Comparison of ENCODE assay signal across 2 cellular contexts in genomic region chr12:31715283-31715825, GRCh38.
TF ChIP-seq lines count a peak whose summit lies in the region.

No MANE protein-coding gene starts in this region.

TF ChIP-seq in K562, 482 proteins besides CTCF, POLR2A, EP300 and RAD21 (continued from another document and continues in another):
- TF ChIP-seq GTF2F1 (IDR thresholded peaks at IDR 0.05; ENCODE audit: low read depth, low read length) (no peak), TAF9B (IDR thresholded peaks at IDR 0.05; ENCODE audit: partially characterized antibody) (peak; percentile 88), HNRNPL (IDR thresholded peaks at IDR 0.05; ENCODE audit: low read depth, low read length) (no peak), LCOR (CRISPR knock-in tag; IDR thresholded peaks at IDR 0.05) (no peak), ZBED1 (IDR thresholded peaks at IDR 0.05) (peak; percentile 62; the same call in 1 of the 2 replicates), NFIC (IDR thresholded peaks at IDR 0.05) (peak; percentile 46; the same call in 1 of the 2 replicates), ZNF551 (CRISPR knock-in tag; IDR thresholded peaks at IDR 0.05) (no peak), IRF2 (CRISPR knock-in tag; IDR thresholded peaks at IDR 0.05) (no peak), RHOXF2B (CRISPR knock-in tag; conservative IDR thresholded peaks at IDR 0.05) (no peak), USF1 (CRISPR knock-in tag; IDR thresholded peaks at IDR 0.05) (no peak), ETV6 (IDR thresholded peaks at IDR 0.05; ENCODE audit: borderline replicate concordance in 1 of 2, low read depth in 2 of 2, low read length in 1 of 2) (peak in 1 of 2 experiments; percentile 55; a peak in 1 of 4 replicates), ETV6 (CRISPR knock-in tag; IDR thresholded peaks at IDR 0.05; ENCODE audit: borderline replicate concordance) (no peak), STAG1 (CRISPR knock-in tag; IDR thresholded peaks at IDR 0.05; ENCODE audit: borderline replicate concordance) (no peak), CBFA2T3 (IDR thresholded peaks at IDR 0.05) (peak; percentile 89), NBN (IDR thresholded peaks at IDR 0.05; ENCODE audit: low read depth) (peak; percentile 94), ZNF644 (tag; IDR thresholded peaks at IDR 0.05; ENCODE audit: low read depth) (peak; percentile 81; the same call in 1 of the 2 replicates), ZNF12 (CRISPR knock-in tag; IDR thresholded peaks at IDR 0.05) (no peak), POLR2B (IDR thresholded peaks at IDR 0.05; ENCODE audit: low read depth, partially characterized antibody) (peak; percentile 89), CSDE1 (IDR thresholded peaks at IDR 0.05) (peak in 1 of 2 experiments; percentile 8; a peak in 1 of 4 replicates), MCM2 (IDR thresholded peaks at IDR 0.05; ENCODE audit: low read depth) (no peak)
- TF ChIP-seq, protein P1, sequence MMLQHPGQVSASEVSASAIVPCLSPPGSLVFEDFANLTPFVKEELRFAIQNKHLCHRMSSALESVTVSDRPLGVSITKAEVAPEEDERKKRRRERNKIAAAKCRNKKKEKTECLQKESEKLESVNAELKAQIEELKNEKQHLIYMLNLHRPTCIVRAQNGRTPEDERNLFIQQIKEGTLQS (IDR thresholded peaks at IDR 0.05), result peak; percentile 76
- TF ChIP-seq, protein P1 (CRISPR knock-in tag; conservative IDR thresholded peaks at IDR 0.05), result no peak
- TF ChIP-seq, protein P2, sequence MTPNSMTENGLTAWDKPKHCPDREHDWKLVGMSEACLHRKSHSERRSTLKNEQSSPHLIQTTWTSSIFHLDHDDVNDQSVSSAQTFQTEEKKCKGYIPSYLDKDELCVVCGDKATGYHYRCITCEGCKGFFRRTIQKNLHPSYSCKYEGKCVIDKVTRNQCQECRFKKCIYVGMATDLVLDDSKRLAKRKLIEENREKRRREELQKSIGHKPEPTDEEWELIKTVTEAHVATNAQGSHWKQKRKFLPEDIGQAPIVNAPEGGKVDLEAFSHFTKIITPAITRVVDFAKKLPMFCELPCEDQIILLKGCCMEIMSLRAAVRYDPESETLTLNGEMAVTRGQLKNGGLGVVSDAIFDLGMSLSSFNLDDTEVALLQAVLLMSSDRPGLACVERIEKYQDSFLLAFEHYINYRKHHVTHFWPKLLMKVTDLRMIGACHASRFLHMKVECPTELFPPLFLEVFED (CRISPR knock-in tag; conservative IDR thresholded peaks at IDR 0.05), result 0 out of 2 replicates have a peak, but pooled peaks have one; percentile 11
- TF ChIP-seq, protein P3, sequence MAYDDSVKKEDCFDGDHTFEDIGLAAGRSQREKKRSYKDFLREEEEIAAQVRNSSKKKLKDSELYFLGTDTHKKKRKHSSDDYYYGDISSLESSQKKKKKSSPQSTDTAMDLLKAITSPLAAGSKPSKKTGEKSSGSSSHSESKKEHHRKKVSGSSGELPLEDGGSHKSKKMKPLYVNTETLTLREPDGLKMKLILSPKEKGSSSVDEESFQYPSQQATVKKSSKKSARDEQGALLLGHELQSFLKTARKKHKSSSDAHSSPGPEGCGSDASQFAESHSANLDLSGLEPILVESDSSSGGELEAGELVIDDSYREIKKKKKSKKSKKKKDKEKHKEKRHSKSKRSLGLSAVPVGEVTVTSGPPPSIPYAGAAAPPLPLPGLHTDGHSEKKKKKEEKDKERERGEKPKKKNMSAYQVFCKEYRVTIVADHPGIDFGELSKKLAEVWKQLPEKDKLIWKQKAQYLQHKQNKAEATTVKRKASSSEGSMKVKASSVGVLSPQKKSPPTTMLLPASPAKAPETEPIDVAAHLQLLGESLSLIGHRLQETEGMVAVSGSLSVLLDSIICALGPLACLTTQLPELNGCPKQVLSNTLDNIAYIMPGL (CRISPR knock-in tag; IDR thresholded peaks at IDR 0.05), result no peak

TF ChIP-seq in HEK293T, 16 proteins besides CTCF, POLR2A, EP300 and RAD21 (continued from another document):
- TF ChIP-seq HDGF (IDR thresholded peaks at IDR 0.05; ENCODE audit: borderline replicate concordance) (no peak), L3MBTL2 (conservative IDR thresholded peaks at IDR 0.05) (no peak), BHLHE40 (IDR thresholded peaks at IDR 0.05; ENCODE audit: borderline replicate concordance) (no peak), ARNT (IDR thresholded peaks at IDR 0.05) (no peak), CTBP1 (IDR thresholded peaks at IDR 0.05; ENCODE audit: borderline replicate concordance) (no peak), SUZ12 (IDR thresholded peaks at IDR 0.05) (no peak), SP1 (IDR thresholded peaks at IDR 0.05) (no peak), TARDBP (IDR thresholded peaks at IDR 0.05) (no peak), FOXK2 (IDR thresholded peaks at IDR 0.05) (no peak), PKNOX1 (IDR thresholded peaks at IDR 0.05) (no peak)
